8 cellular contexts compared by ENCODE assay signal in the genomic region with DNA sequence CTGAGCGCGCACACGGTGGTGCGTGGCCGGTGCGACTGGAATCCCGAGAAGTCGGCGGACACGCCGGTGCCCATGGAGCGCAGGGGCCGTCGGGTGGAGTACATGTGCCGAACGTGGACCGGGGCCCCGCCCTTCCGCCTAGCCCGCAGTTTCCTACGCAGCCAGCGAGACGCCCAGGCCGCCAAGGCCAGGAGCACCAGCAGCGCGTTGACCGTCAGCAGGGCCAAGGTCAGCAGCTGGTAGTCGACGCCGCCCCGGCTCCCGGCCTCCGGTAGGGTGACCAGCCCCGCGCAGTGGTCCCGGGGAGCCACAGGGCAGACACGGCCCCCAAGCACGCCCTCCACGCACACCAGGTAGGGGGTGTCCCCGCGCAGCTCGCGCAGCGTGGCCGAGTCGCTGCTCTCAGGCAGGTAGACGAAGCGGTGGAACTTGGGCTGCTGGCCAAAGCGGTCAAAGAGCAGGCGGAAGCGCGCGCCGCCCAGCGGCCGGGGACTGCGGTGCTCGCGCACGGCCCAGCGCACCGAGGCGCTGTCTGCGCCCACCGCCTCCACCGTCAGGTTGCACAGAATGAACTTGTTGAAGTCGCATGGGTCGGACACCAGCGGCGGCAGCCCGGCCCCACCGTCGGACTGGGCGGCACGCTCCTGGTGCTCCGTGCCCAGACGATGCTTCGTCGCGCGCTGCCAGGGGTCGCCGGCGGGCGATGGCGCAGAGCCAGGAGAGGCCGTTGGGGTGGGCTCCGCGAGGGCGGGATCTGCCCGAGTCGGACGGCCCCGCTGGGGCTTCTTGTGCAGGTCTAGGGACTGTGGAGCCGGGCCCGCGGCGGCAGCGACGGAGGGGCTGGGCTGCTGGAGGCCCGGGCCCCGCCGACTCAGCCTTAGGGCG. TPM values are rescaled to one million over a fixed set of nuclear protein-coding genes. Genes with fewer than 3 reads are reported as not detected.
DNase-seq lines count a peak whose midpoint lies in the region; ATAC-seq and TF ChIP-seq lines count a peak whose summit lies in the region.

No MANE protein-coding gene starts in this region.

- H3K27ac ChIP-seq in C4-2B (no peak overlapping the region), esophagus muscularis mucosa (replicated peaks in 1 of 4) (peak overlapping the region; percentile 57 to 73 (median 61))

- H3K4me1 ChIP-seq in esophagus muscularis mucosa = peaks cover 34 to 45% (median 37%) of the 10 kb centered on the region in 4 donors
- peaks cover 24% of the 10 kb centered on the region for H3K4me1 ChIP-seq in mucosa of descending colon (ENCODE audit: low read depth)

- no peak for DNase-seq in HFF-Myc (ENCODE audit: extremely low read depth, low read depth)
- peak; percentile 61 for DNase-seq in SKM-1 treated with dmso at 0.1 percent for 144 hours (lab: John Stamatoyannopoulos, UW; ENCODE audit: unreplicated experiment)
- peak; percentile 90 for DNase-seq in esophagus muscularis mucosa (ENCODE audit: extremely low spot score)
- peak; percentile 87 to 93 (median 89) for DNase-seq in mucosa of descending colon
- DNase-seq in type B pancreatic cell (ENCODE audit: extremely low spot score, unreplicated experiment) = peak; percentile 83
- DNase-seq in Kasumi-1 (lab: John Stamatoyannopoulos, UW) = no peak

- H3K4me3 ChIP-seq in HFF-Myc (replicated peaks; ENCODE audit: low read depth, low read length) = peak overlapping the region; percentile 18
- peak overlapping the region; percentile 49 to 69 (median 58) for H3K4me3 ChIP-seq in esophagus muscularis mucosa
- H3K4me3 ChIP-seq in mucosa of descending colon = peak overlapping the region; percentile 21

- H3K4me1 Mint-ChIP-seq in type B pancreatic cell (ENCODE audit: unreplicated experiment) = peaks cover 44% of the 10 kb centered on the region

- 0% methylated on average over 1 of the region's 104 CpGs for WGBS in esophagus muscularis mucosa

- H3K9me3 ChIP-seq in esophagus muscularis mucosa (no peaks in the 10 kb centered on the region), mucosa of descending colon (no peaks in the 10 kb centered on the region)

- H3K4me3 Mint-ChIP-seq in type B pancreatic cell = peak overlapping the region; percentile 91

- peaks cover 14 to 60% (median 26%) of the 10 kb centered on the region in 4 donors for H3K27me3 ChIP-seq in esophagus muscularis mucosa

- H3K36me3 ChIP-seq in esophagus muscularis mucosa = no peaks in the 10 kb centered on the region
- no peaks in the 10 kb centered on the region for H3K36me3 ChIP-seq in mucosa of descending colon (ENCODE audit: low read depth)

- TF ChIP-seq CTCF in C4-2B (conservative IDR thresholded peaks at IDR 0.05) = peak; percentile 34
- TF ChIP-seq CTCF in HFF-Myc (IDR thresholded peaks at IDR 0.05; ENCODE audit: low read depth, low read length, missing control alignments) = peak; percentile 55
- TF ChIP-seq CTCF in esophagus muscularis mucosa (IDR thresholded peaks at IDR 0.05) = peak; percentile 42 to 60 (median 58)
- TF ChIP-seq CTCF in mucosa of descending colon (IDR thresholded peaks at IDR 0.05) = peak; percentile 68
- TF ChIP-seq CTCF in type B pancreatic cell (conservative IDR thresholded peaks at IDR 0.05) = peak; percentile 75

- no peak overlapping the region for H3K27ac Mint-ChIP-seq in type B pancreatic cell

- no peak for TF ChIP-seq POLR2A in esophagus muscularis mucosa (IDR thresholded peaks at IDR 0.05; ENCODE audit: low read depth)

- H3K9me3 Mint-ChIP-seq in type B pancreatic cell = no peaks in the 10 kb centered on the region

- no peak for TF ChIP-seq EP300 in esophagus muscularis mucosa (IDR thresholded peaks at IDR 0.05)

- peak; percentile 87 for ATAC-seq in mucosa of descending colon
- ATAC-seq in HG02938 (IDR thresholded peaks at IDR 0.05; ENCODE audit: unreplicated experiment) = no peak

- peaks cover 39% of the 10 kb centered on the region for H3K27me3 Mint-ChIP-seq in type B pancreatic cell

- H3K36me3 Mint-ChIP-seq in type B pancreatic cell = peaks cover 9% of the 10 kb centered on the region

- intact Hi-C loops in esophagus muscularis mucosa (cut with DNase I) = loop anchor here (10.0 kb wide), 1 partner anchor 149 kb away; no protein-coding TSS in a partner anchor
- intact Hi-C loops in mucosa of descending colon (cut with DNase I, micrococcal nuclease) = no loop called here

RNA-seq across cellular contexts. Expression of a gene that starts 2.2 kb away (rescaled TPM):
- 1 to 10 TPM; 1.3 to 9.4 (median 5.5) TPM for total RNA-seq in esophagus muscularis mucosa
- 1 to 10 TPM in 2 of 3 donors, under 1 TPM in 1; 0.96 to 2.2 (median 1.5) TPM for total RNA-seq in mucosa of descending colon
- total RNA-seq in type B pancreatic cell (ENCODE audit: low replicate concordance) = 3.9 and 42.9 TPM in 2 replicates

Comparison
In these comparisons a context has a peak if more than half of its experiments do, and no peak if none do; other contexts are left out.
1. DNase-seq: peak in SKM-1 treated with dmso at 0.1 percent for 144 hours (single experiment), esophagus muscularis mucosa (single experiment), mucosa of descending colon (3 of 3) and type B pancreatic cell (single experiment); none in HFF-Myc (single experiment) and Kasumi-1 (0 of 2).
2. Peak in every context shown above with its lines, with median percentiles within 50 percentile points of each other: CTCF ChIP-seq and H3K4me3 ChIP-seq.